ENCODE assay signal across 8 cellular contexts in the genomic region with DNA sequence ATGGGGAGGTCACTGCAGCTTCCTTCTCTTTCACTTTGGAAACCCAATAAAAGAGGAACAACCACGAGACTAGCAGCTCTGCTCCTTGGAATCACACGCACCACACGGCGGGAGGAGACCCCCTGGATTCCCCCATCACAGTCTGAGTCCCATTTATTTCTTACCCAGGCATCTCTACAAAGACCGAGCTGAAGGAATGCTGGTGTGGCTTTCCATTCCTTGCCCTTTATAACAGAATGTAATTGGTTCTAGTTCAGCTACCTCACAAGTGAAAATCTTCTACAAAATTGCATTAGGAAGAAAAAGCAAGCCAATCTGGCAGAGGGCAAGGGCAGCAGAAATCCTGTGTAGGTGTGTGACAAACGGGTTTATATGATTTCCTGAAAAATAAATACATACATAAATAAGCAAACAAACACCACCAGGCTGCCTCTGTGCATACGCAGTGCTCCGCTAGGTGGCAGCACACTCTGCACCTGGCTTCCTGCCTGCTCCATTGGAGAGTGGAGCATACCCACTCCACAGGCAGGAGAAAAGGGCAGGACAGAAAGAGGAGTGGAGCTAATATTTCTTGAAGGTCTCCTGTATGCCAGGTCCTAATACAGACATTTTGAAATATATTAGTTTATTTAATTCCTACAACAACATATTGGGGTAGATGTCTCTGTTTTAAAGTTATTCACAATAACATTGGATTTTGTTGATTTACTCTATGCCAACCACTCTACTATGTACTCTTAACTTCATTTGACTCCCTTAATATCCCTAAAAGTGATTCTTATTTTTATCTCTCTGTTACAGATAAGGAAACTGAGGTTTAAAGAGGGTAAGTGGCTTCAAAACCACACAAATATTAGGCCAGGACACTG.
A peak's percentile ranks its signal among the peaks of the same experiment; 100 is the strongest.
DNase-seq lines count a peak whose midpoint lies in the region; ATAC-seq lines count a peak whose summit lies in the region.

No MANE protein-coding gene starts in this region.

- DNase-seq in DMS53 (lab: John Stamatoyannopoulos, UW) = peak; percentile 78
- peak; percentile 22 for DNase-seq in NCI-H226
- DNase-seq in amniotic epithelial cell (ENCODE audit: low read depth) = peak; percentile 62
- DNase-seq in hypothalamus (lab: John Stamatoyannopoulos, UW) = peak in 42 of 51 donors; percentile 0 to 72 (median 16)
- DNase-seq in stimulated activated CD4-positive, alpha-beta T cell treated with anti-CD3 and anti-CD28 coated beads, Interleukin-15, amount 100 ng/mL, for 24 hours = peak; percentile 50
- DNase-seq in NCI-H526 treated with DMSO at 0.1 percent for 48 hours (lab: John Stamatoyannopoulos, UW) = no peak

- ATAC-seq in GM18909 (IDR thresholded peaks at IDR 0.05; ENCODE audit: poor library complexity, unreplicated experiment) = peak; percentile 98
- peak; percentile 96 for ATAC-seq in HG03039 (IDR thresholded peaks at IDR 0.05; ENCODE audit: unreplicated experiment)
